Comparison of ENCODE assay signal across 1 cellular context in genomic region chr19:34881982-34882381, GRCh38.
TF ChIP-seq lines count a peak whose summit lies in the region.

No MANE protein-coding gene starts in this region.

TF ChIP-seq in HepG2, 621 proteins besides CTCF, POLR2A, EP300 and RAD21 (continued from another document and continues in another):
- TF ChIP-seq ZBTB14 (CRISPR knock-in tag; IDR thresholded peaks at IDR 0.05) = no peak
- no peak for TF ChIP-seq ZNF710 (CRISPR knock-in tag; IDR thresholded peaks at IDR 0.05; ENCODE audit: borderline replicate concordance)
- TF ChIP-seq PRMT3 (CRISPR knock-in tag; IDR thresholded peaks at IDR 0.05; ENCODE audit: borderline replicate concordance, low read depth) = no peak
- peak; percentile 74 for TF ChIP-seq MED1 (CRISPR knock-in tag; IDR thresholded peaks at IDR 0.05)
- no peak; the same call in 1 of the 2 replicates for TF ChIP-seq DRAP1 (CRISPR knock-in tag; IDR thresholded peaks at IDR 0.05)
- TF ChIP-seq NFRKB (IDR thresholded peaks at IDR 0.05) = no peak
- TF ChIP-seq ZBTB43 (CRISPR knock-in tag; conservative IDR thresholded peaks at IDR 0.05) = peak; percentile 91
- TF ChIP-seq KLF11 (CRISPR knock-in tag; IDR thresholded peaks at IDR 0.05) = no peak
- TF ChIP-seq ZNF354B (CRISPR knock-in tag; IDR thresholded peaks at IDR 0.05) = no peak
- no peak for TF ChIP-seq RBAK (CRISPR knock-in tag; IDR thresholded peaks at IDR 0.05)
- no peak for TF ChIP-seq MTERF4 (CRISPR knock-in tag; IDR thresholded peaks at IDR 0.05)
- TF ChIP-seq SNAPC5 (CRISPR knock-in tag; IDR thresholded peaks at IDR 0.05; ENCODE audit: borderline replicate concordance) = no peak
- no peak for TF ChIP-seq NFAT5 (CRISPR knock-in tag; IDR thresholded peaks at IDR 0.05)
- no peak for TF ChIP-seq ZNF101 (CRISPR knock-in tag; IDR thresholded peaks at IDR 0.05; ENCODE audit: borderline replicate concordance, low read depth)
- no peak for TF ChIP-seq ZNF350 (CRISPR knock-in tag; IDR thresholded peaks at IDR 0.05; ENCODE audit: borderline replicate concordance, low read depth)
- 0 out of 2 replicates have a peak, but pooled peaks have one; percentile 33 for TF ChIP-seq TCF7 (IDR thresholded peaks at IDR 0.05; ENCODE audit: low read depth)
- no peak for TF ChIP-seq HNF1B (CRISPR knock-in tag; IDR thresholded peaks at IDR 0.05)
- TF ChIP-seq TEAD3 (CRISPR knock-in tag; optimal IDR thresholded peaks at IDR 0.05; ENCODE audit: borderline replicate concordance) = peak; percentile 93
- TF ChIP-seq ISL2 (CRISPR knock-in tag; IDR thresholded peaks at IDR 0.05) = no peak
- TF ChIP-seq ZNF704 (CRISPR knock-in tag; IDR thresholded peaks at IDR 0.05; ENCODE audit: borderline replicate concordance) = no peak
- TF ChIP-seq KDM2A (CRISPR knock-in tag; IDR thresholded peaks at IDR 0.05; ENCODE audit: borderline replicate concordance, low read depth) = no peak
- no peak for TF ChIP-seq ZNF816 (CRISPR knock-in tag; IDR thresholded peaks at IDR 0.05; ENCODE audit: borderline replicate concordance)
- no peak for TF ChIP-seq ZNF761 (CRISPR knock-in tag; conservative IDR thresholded peaks at IDR 0.05)
- no peak for TF ChIP-seq LBX2 (CRISPR knock-in tag; IDR thresholded peaks at IDR 0.05; ENCODE audit: borderline replicate concordance)
- no peak for TF ChIP-seq FOSL1 (CRISPR knock-in tag; IDR thresholded peaks at IDR 0.05; ENCODE audit: borderline replicate concordance)
- no peak for TF ChIP-seq REL (CRISPR knock-in tag; conservative IDR thresholded peaks at IDR 0.05)
- no peak for TF ChIP-seq MLLT10 (CRISPR knock-in tag; IDR thresholded peaks at IDR 0.05)
- TF ChIP-seq SOX5 (CRISPR knock-in tag; IDR thresholded peaks at IDR 0.05; ENCODE audit: borderline replicate concordance) = peak; percentile 91
- no peak for TF ChIP-seq ZC3H4 (CRISPR knock-in tag; IDR thresholded peaks at IDR 0.05; ENCODE audit: borderline replicate concordance)
- no peak for TF ChIP-seq TFDP2 (CRISPR knock-in tag; IDR thresholded peaks at IDR 0.05)
- no peak for TF ChIP-seq KDM5B (CRISPR knock-in tag; IDR thresholded peaks at IDR 0.05; ENCODE audit: borderline replicate concordance)
- TF ChIP-seq FOXK1 (CRISPR knock-in tag; IDR thresholded peaks at IDR 0.05; ENCODE audit: borderline replicate concordance, low read depth) = 0 out of 2 replicates have a peak, but pooled peaks have one; percentile 25
- no peak for TF ChIP-seq SP4 (CRISPR knock-in tag; IDR thresholded peaks at IDR 0.05)
- TF ChIP-seq BHLHE40 (IDR thresholded peaks at IDR 0.05; ENCODE audit: low read length) = peak; percentile 64
- no peak for TF ChIP-seq E2F1 (CRISPR knock-in tag; IDR thresholded peaks at IDR 0.05)
- TF ChIP-seq ATF3 (CRISPR knock-in tag; IDR thresholded peaks at IDR 0.05) = no peak
- TF ChIP-seq BRF2 (CRISPR knock-in tag; IDR thresholded peaks at IDR 0.05) = no peak
- TF ChIP-seq CENPX (CRISPR knock-in tag; IDR thresholded peaks at IDR 0.05) = no peak
- no peak for TF ChIP-seq ZNF570 (CRISPR knock-in tag; IDR thresholded peaks at IDR 0.05; ENCODE audit: borderline replicate concordance)
- no peak for TF ChIP-seq REPIN1 (CRISPR knock-in tag; IDR thresholded peaks at IDR 0.05; ENCODE audit: borderline replicate concordance, low read depth)
- peak; percentile 47; the same call in 1 of the 2 replicates for TF ChIP-seq KAT8 (CRISPR knock-in tag; IDR thresholded peaks at IDR 0.05)
- no peak for TF ChIP-seq SMAD9 (CRISPR knock-in tag; IDR thresholded peaks at IDR 0.05)
